Comparison of ENCODE assay signal across 22 cellular contexts in genomic region chr19:31892060-31892459, GRCh38.
"Had no signal": no experiment of that assay in that cellular context is flagged by ENCODE, and none has a peak within 500 bp of the region (broad histone marks: within the 10 kb centered on the region; RNA-seq: fewer than 3 reads in every experiment).

No MANE protein-coding gene starts in this region.

- H3K9ac ChIP-seq: SK-N-SH had no signal

- DNase-seq: IMR-90, Karpas-422, KG1, MG63, NCI-H1092, NCI-H1105 treated with DMSO at 0.1 percent for 48 hours, NCI-H1417 treated with DMSO at 0.1 percent for 48 hours, NCI-H146, NCI-H1694 treated with DMSO at 0.1 percent for 48 hours, NCI-H1930, NCI-H2081, NCI-H2107, NCI-H2227 treated with DMSO at 0.1 percent for 48 hours, NCI-H524, NCI-H526 treated with DMSO at 0.1 percent for 48 hours, NCI-H748 treated with DMSO at 0.1 percent for 48 hours, PC-3, SHP77, SK-N-SH, SW 1271 had no signal

- ATAC-seq: Panc1, PC-3 had no signal

- H3K27ac ChIP-seq: RWPE1 had no signal

- H3K4me3 ChIP-seq: MG63 had no signal

- H3K36me3 ChIP-seq: MG63 had no signal

- H3K4me2 ChIP-seq: SK-N-SH had no signal

- H3K9me3 ChIP-seq: MG63, SK-N-SH had no signal
